11 cellular contexts compared by ENCODE assay signal in genomic region chr5:92455011-92455410, GRCh38.
DNase-seq lines count a peak whose midpoint lies in the region; ATAC-seq and TF ChIP-seq lines count a peak whose summit lies in the region.
"Had no signal": no experiment of that assay in that cellular context is flagged by ENCODE, and none has a peak within 500 bp of the region (broad histone marks: within the 10 kb centered on the region; RNA-seq: fewer than 3 reads in every experiment).

No MANE protein-coding gene starts in this region.

- peak; percentile 100 for ATAC-seq in GM19395 (IDR thresholded peaks at IDR 0.05; ENCODE audit: unreplicated experiment)
- ATAC-seq in HG02759 (IDR thresholded peaks at IDR 0.05; ENCODE audit: unreplicated experiment) = peak; percentile 99
- ATAC-seq in HG03442 (IDR thresholded peaks at IDR 0.05; ENCODE audit: unreplicated experiment) = peak; percentile 100
- no peak for ATAC-seq in activated CD8-positive, alpha-beta memory T cell treated with anti-CD3 and anti-CD28 coated beads, Interleukin-2, amount 10 ng/mL, durations not matched to agents 7 days and 5 days

- no peak overlapping the region for H3K27ac Mint-ChIP-seq in activated CD8-positive, alpha-beta memory T cell treated with anti-CD3 and anti-CD28 coated beads, Interleukin-2, amount 10 ng/mL, durations not matched to agents 7 days and 5 days
- H3K27ac Mint-ChIP-seq: naive B cell had no signal

- no peaks in the 10 kb centered on the region for H3K36me3 Mint-ChIP-seq in activated CD8-positive, alpha-beta memory T cell treated with anti-CD3 and anti-CD28 coated beads, Interleukin-2, amount 10 ng/mL, durations not matched to agents 7 days and 5 days
- H3K36me3 Mint-ChIP-seq: naive B cell had no signal

- CTCF ChIA-PET in activated CD8-positive, alpha-beta memory T cell treated with anti-CD3 and anti-CD28 coated beads, Interleukin-2, amount 10 ng/mL, durations not matched to agents 7 days and 5 days (lab: Charles Lee) = no interaction called here

- no peak overlapping the region for H3K4me3 Mint-ChIP-seq in activated CD8-positive, alpha-beta memory T cell treated with anti-CD3 and anti-CD28 coated beads, Interleukin-2, amount 10 ng/mL, durations not matched to agents 7 days and 5 days

- no peaks in the 10 kb centered on the region for H3K4me1 Mint-ChIP-seq in activated CD8-positive, alpha-beta memory T cell treated with anti-CD3 and anti-CD28 coated beads, Interleukin-2, amount 10 ng/mL, durations not matched to agents 7 days and 5 days
- H3K4me1 Mint-ChIP-seq: naive B cell had no signal

- no peaks in the 10 kb centered on the region for H3K27me3 Mint-ChIP-seq in activated CD8-positive, alpha-beta memory T cell treated with anti-CD3 and anti-CD28 coated beads, Interleukin-2, amount 10 ng/mL, durations not matched to agents 7 days and 5 days
- H3K27me3 Mint-ChIP-seq: naive B cell had no signal

- DNase-seq in GM10266 (ENCODE audit: extremely low spot score) (peak; percentile 42), COR-L47 (lab: John Stamatoyannopoulos, UW) (no peak), NK-92 (lab: John Stamatoyannopoulos, UW; ENCODE audit: unreplicated experiment) (no peak)
- DNase-seq in activated CD8-positive, alpha-beta memory T cell treated with anti-CD3 and anti-CD28 coated beads, Interleukin-2, amount 10 ng/mL, durations not matched to agents 7 days and 5 days = no peak
- DNase-seq in activated naive CD4-positive, alpha-beta T cell (lab: John Stamatoyannopoulos, UW) = no peak
- DNase-seq: activated T-cell treated with anti-CD3 and anti-CD28 coated beads for 4 hours, naive B cell, NCI-H1436 had no signal

- no peak for TF ChIP-seq CTCF in GM10266 (IDR thresholded peaks at IDR 0.05; ENCODE audit: control insufficient read depth, insufficient read depth, low read depth, missing control alignments)

- H3K9me3 Mint-ChIP-seq in activated CD8-positive, alpha-beta memory T cell treated with anti-CD3 and anti-CD28 coated beads, Interleukin-2, amount 10 ng/mL, durations not matched to agents 7 days and 5 days (ENCODE audit: low read depth) = no peaks in the 10 kb centered on the region
